Comparison of ENCODE assay signal across 2 cellular contexts in the genomic region with DNA sequence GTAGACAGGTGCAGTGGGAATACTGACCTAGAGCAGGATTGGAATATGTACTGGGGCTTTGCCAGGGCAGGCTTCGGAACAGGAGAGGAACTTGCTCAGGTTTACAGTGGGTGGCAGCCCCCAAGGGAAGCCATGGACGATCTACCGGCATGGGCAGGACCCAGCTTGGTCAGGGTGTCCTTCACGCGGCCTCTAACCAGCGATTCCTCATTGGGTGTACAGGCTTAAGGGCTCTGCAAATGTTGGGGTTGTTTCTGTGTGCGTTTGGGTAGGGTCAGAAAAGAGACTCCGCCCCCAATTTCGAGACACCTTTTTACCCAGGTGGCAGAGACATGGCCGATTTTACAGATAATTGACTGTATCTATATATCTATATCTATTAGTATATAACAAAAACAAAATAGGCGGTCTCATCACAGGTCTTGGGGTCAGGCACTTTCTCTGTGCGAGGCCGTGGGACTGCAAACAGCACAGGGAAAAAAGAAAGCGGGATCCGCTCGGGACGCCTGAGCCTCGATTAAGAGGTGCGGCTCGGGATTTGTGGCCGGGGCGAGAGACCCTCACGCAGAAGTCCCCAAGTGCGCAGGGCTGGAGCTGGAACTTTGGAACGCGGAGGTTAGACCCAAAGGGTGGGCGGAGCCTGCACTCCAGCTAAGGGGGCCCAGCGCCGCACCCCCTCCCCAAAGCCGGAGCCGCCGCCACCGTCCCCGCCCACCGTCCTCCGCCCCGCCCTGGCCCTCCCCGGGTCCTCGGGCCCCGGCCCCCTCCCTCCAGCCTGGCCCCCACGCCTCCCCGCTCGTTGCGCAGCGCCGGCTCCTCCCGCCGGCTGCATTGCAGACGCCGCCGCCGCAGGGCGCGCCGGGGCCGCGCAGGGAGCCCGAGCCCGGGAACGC.
TF ChIP-seq lines count a peak whose summit lies in the region.

No MANE protein-coding gene starts in this region.

TF ChIP-seq in SK-N-SH, 30 proteins besides CTCF, POLR2A, EP300 and RAD21 (continued from another document):
- TF ChIP-seq JUND (IDR thresholded peaks at IDR 0.05) (no peak), RXRA (IDR thresholded peaks at IDR 0.05; ENCODE audit: borderline replicate concordance, low read depth) (no peak), SIN3A (IDR thresholded peaks at IDR 0.05; ENCODE audit: borderline replicate concordance, low read depth, low read length) (no peak)

TF ChIP-seq in SK-N-SH treated with all-trans-retinoic acid at 6 μM for 48 hours, 23 proteins besides CTCF, POLR2A, EP300 and RAD21 (continued from another document):
- TF ChIP-seq, protein P1, sequence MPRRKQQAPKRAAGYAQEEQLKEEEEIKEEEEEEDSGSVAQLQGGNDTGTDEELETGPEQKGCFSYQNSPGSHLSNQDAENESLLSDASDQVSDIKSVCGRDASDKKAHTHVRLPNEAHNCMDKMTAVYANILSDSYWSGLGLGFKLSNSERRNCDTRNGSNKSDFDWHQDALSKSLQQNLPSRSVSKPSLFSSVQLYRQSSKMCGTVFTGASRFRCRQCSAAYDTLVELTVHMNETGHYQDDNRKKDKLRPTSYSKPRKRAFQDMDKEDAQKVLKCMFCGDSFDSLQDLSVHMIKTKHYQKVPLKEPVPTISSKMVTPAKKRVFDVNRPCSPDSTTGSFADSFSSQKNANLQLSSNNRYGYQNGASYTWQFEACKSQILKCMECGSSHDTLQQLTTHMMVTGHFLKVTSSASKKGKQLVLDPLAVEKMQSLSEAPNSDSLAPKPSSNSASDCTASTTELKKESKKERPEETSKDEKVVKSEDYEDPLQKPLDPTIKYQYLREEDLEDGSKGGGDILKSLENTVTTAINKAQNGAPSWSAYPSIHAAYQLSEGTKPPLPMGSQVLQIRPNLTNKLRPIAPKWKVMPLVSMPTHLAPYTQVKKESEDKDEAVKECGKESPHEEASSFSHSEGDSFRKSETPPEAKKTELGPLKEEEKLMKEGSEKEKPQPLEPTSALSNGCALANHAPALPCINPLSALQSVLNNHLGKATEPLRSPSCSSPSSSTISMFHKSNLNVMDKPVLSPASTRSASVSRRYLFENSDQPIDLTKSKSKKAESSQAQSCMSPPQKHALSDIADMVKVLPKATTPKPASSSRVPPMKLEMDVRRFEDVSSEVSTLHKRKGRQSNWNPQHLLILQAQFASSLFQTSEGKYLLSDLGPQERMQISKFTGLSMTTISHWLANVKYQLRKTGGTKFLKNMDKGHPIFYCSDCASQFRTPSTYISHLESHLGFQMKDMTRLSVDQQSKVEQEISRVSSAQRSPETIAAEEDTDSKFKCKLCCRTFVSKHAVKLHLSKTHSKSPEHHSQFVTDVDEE (CRISPR knock-in tag; IDR thresholded peaks at IDR 0.05) = no peak
